8 cellular contexts compared by ENCODE assay signal in genomic region chr19:17510220-17510993, GRCh38. TPM values are rescaled to one million over a fixed set of nuclear protein-coding genes. Genes with fewer than 3 reads are reported as not detected.
A peak's percentile ranks its signal among the peaks of the same experiment; 100 is the strongest.
DNase-seq lines count a peak whose midpoint lies in the region; ATAC-seq and TF ChIP-seq lines count a peak whose summit lies in the region.

No MANE protein-coding gene starts in this region.

- H3K4me3 Mint-ChIP-seq in nephron = peak overlapping the region; percentile 91 to 98 (median 96)

- in situ Hi-C loops in G401 (cut with HindIII; ENCODE audit: low sequenced_read_pairs) = no loop called here

- peak overlapping the region; percentile 75 to 92 (median 80) for H3K4me3 ChIP-seq in BLaER1 treated with 17β-estradiol and CSF1 and Interleukin-3, amounts not matched to agents 10 nM and 100 nM
- H3K4me3 ChIP-seq in NB4 (ENCODE audit: low read depth, low read length) = peak overlapping the region; percentile 90
- H3K4me3 ChIP-seq in dorsolateral prefrontal cortex = peak overlapping the region; percentile 65 to 100 (median 94)

- H3K9me3 Mint-ChIP-seq in nephron = no peaks in the 10 kb centered on the region

- no peak for TF ChIP-seq POLR2A in NB4 (IDR thresholded peaks at IDR 0.05; ENCODE audit: extremely low read depth, insufficient read length)

- TF ChIP-seq CTCF in NB4 (IDR thresholded peaks at IDR 0.05; ENCODE audit: low read depth, low read length) (no peak), dorsolateral prefrontal cortex (IDR thresholded peaks at IDR 0.05 in 54 of 56, conservative IDR thresholded peaks at IDR 0.05 in 2 of 56; ENCODE audit: low read depth in 1 of 56, partially characterized antibody in 56 of 56) (no peak), nephron (IDR thresholded peaks at IDR 0.05; ENCODE audit: unreplicated experiment in 3 of 3) (no peak)

- peaks cover 13% of the 10 kb centered on the region for H3K36me3 Mint-ChIP-seq in nephron (ENCODE audit: low read depth)

- peaks cover 59 to 76% (median 72%) of the 10 kb centered on the region in 10 experiments for H3K4me1 ChIP-seq in BLaER1 treated with 17β-estradiol and CSF1 and Interleukin-3, amounts not matched to agents 10 nM and 100 nM

- peak; percentile 46 for DNase-seq in NB4 (ENCODE audit: low read depth)
- no peak for DNase-seq in dorsolateral prefrontal cortex
- DNase-seq in cerebellum (ENCODE audit: low spot score) = no peak
- no peak for DNase-seq in G401 (ENCODE audit: low spot score)
- DNase-seq in HT-29 (ENCODE audit: low spot score) = no peak

- intact Hi-C loops in dorsolateral prefrontal cortex (cut with DNase I) = loop anchor here (2.0 to 5.0 kb wide), 5 partner anchors 38 to 347 kb away; partner anchors contain the start of genes SLC27A1 (in 2 of the 2), COLGALT1 (in 1 of the 2) and RPL18A (in 1 of the 2)

- peaks cover 18% of the 10 kb centered on the region for H3K4me1 Mint-ChIP-seq in nephron

- H3K27me3 ChIP-seq in BLaER1 treated with 17β-estradiol and CSF1 and Interleukin-3, amounts not matched to agents 10 nM and 100 nM = no peaks in the 10 kb centered on the region
- no peaks in the 10 kb centered on the region for H3K27me3 ChIP-seq in dorsolateral prefrontal cortex

- H4K20me1 ChIP-seq in BLaER1 treated with 17β-estradiol and CSF1 and Interleukin-3, amounts not matched to agents 10 nM and 100 nM = peaks cover 0 to 31% (median 17%) of the 10 kb centered on the region in 11 experiments; a peak in 13 of 22 replicates

- peak overlapping the region; percentile 85 to 99 (median 95) for H3K4me2 ChIP-seq in BLaER1 treated with 17β-estradiol and CSF1 and Interleukin-3, amounts not matched to agents 10 nM and 100 nM

- H3K9ac ChIP-seq in BLaER1 treated with 17β-estradiol and CSF1 and Interleukin-3, amounts not matched to agents 10 nM and 100 nM = peak overlapping the region; percentile 97 to 100 (median 99)

- ATAC-seq in HG03175 (IDR thresholded peaks at IDR 0.05; ENCODE audit: unreplicated experiment) = no peak

- H3K27ac ChIP-seq in BLaER1 treated with 17β-estradiol and CSF1 and Interleukin-3, amounts not matched to agents 10 nM and 100 nM = peak overlapping the region; percentile 98 to 100 (median 99)
- peak overlapping the region in 57 of 59 donors; percentile 7 to 100 (median 99) for H3K27ac ChIP-seq in dorsolateral prefrontal cortex

- peak overlapping the region; percentile 94 to 96 (median 96) for H3K27ac Mint-ChIP-seq in nephron

- no peaks in the 10 kb centered on the region for H3K27me3 Mint-ChIP-seq in nephron (ENCODE audit: low read depth)

- H3K36me3 ChIP-seq in BLaER1 treated with 17β-estradiol and CSF1 and Interleukin-3, amounts not matched to agents 10 nM and 100 nM = peaks cover 15 to 40% (median 29%) of the 10 kb centered on the region in 11 experiments; a peak in 20 of 22 replicates

- H3K9me3 ChIP-seq in BLaER1 treated with 17β-estradiol and CSF1 and Interleukin-3, amounts not matched to agents 10 nM and 100 nM (replicated peaks in 1 of 11) = peaks cover 0 to 17% (median 0%) of the 10 kb centered on the region in 11 experiments; a peak in 2 of 22 replicates

RNA-seq across cellular contexts. Expression of gene PGLS, which starts 1.0 kb away (rescaled TPM):
- total RNA-seq in dorsolateral prefrontal cortex (10 to 100 TPM; 22.9 to 45.0 (median 32.6) TPM), cerebellum (31.0 TPM)
- total RNA-seq in G401 (2014; rRNA removed; shearing (Covaris generic)) = 111 and 141 TPM in 2 replicates
- total RNA-seq in HT-29 (2014; rRNA removed; shearing (Covaris generic)) = 75.7 and 90.9 TPM in 2 replicates

RNA-seq across cellular contexts. Expression of gene SLC27A1, which starts 40.1 kb away (rescaled TPM):
- total RNA-seq in dorsolateral prefrontal cortex (10 to 100 TPM; 30.6 to 100.0 (median 53.6) TPM), cerebellum (23.0 TPM)
- total RNA-seq in G401 (2014; rRNA removed; shearing (Covaris generic)) = 9.5 and 10.3 TPM in 2 replicates
- total RNA-seq in HT-29 (2014; rRNA removed; shearing (Covaris generic)) = 2.6 and 3.1 TPM in 2 replicates

RNA-seq across cellular contexts. Expression of gene COLGALT1, which starts 45.0 kb away (rescaled TPM):
- total RNA-seq in dorsolateral prefrontal cortex (10 to 100 TPM; 20.9 to 73.4 (median 38.7) TPM), cerebellum (19.1 TPM)
- total RNA-seq in G401 (2014; rRNA removed; shearing (Covaris generic)) = 73.2 and 75.4 TPM in 2 replicates
- 76.2 and 88.5 TPM in 2 replicates for total RNA-seq in HT-29 (2014; rRNA removed; shearing (Covaris generic))

RNA-seq across cellular contexts. Expression of gene NXNL1, which starts 49.7 kb away (rescaled TPM):
- total RNA-seq in dorsolateral prefrontal cortex (1 to 10 TPM in 19 of 120 experiments, under 1 TPM in 32, not detected in 69; 0.38 to 3.8 (median 0.88) TPM), cerebellum (not detected)
- not detected in 2 replicates for total RNA-seq in G401 (2014; rRNA removed; shearing (Covaris generic))
- total RNA-seq in HT-29 (2014; rRNA removed; shearing (Covaris generic)) = not detected in 2 replicates
